In the genomic region with DNA sequence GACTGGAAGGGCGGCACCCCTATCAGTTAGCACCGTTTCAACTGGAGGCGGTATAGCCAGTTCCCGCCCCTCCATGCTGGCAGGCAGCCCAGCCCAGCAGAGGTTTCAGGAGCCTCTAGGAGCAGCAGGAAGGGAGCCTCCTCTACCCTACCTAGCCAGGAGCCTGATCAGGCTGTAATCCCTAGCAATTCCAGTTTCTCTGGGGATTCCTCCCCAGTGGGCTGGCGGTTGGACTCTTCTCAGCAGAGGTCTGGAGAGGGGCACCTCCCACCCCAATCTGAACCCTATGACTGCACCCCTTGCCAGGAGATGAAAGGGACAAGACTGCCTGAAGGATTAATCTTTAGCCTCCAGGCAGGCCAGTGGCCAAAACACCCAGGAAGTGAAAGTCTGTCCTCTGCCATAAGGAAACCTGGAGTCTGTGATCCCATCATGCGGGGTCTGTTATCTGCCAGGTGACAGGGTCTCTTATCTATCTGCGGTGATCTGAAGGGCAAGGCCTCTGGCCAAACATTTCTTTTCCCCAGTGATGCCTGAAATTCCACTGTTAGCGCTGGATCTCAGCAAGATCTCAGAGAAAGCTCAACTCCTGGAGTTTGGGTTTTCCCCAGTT, we compare ENCODE assay signal across 10 cellular contexts. TPM values are rescaled to one million over a fixed set of nuclear protein-coding genes. Genes with fewer than 3 reads are reported as not detected.
DNase-seq lines count a peak whose midpoint lies in the region; FAIRE-seq and TF ChIP-seq lines count a peak whose summit lies in the region.
"Had no signal": no experiment of that assay in that cellular context is flagged by ENCODE, and none has a peak within 500 bp of the region (broad histone marks: within the 10 kb centered on the region; RNA-seq: fewer than 3 reads in every experiment).

No MANE protein-coding gene starts in this region.

- H3K27me3 ChIP-seq in iPS-20b (ENCODE audit: insufficient read depth, low read length) = peaks cover 10% of the 10 kb centered on the region; the same call in 1 of the 2 replicates
- peaks cover 4% of the 10 kb centered on the region for H3K27me3 ChIP-seq in CD4-positive, alpha-beta memory T cell (ENCODE audit: insufficient read depth, low read length)

- DNase-seq in NCI-H82 (lab: John Stamatoyannopoulos, UW) = peak; percentile 8
- no peak for DNase-seq in NCI-H82 treated with DMSO at 0.1 percent for 48 hours (lab: John Stamatoyannopoulos, UW; ENCODE audit: unreplicated experiment)
- DNase-seq in RCC 7860 (ENCODE audit: low spot score) = peak; percentile 63
- DNase-seq in urothelium cell line (ENCODE audit: low spot score) = peak; percentile 85
- DNase-seq in activated effector memory CD4-positive, alpha-beta T cell treated with Interleukin-2 at 50 U/mL for 16 hours = no peak
- no peak for DNase-seq in glutamatergic neuron
- DNase-seq in CD4-positive, alpha-beta memory T cell = no peak
- DNase-seq: activated naive CD8-positive, alpha-beta T cell treated with anti-CD3 and anti-CD28 coated beads, Interleukin-2, amount 10 ng/mL, durations not matched to agents 7 days and 5 days; hypothalamus had no signal

- H3K9ac ChIP-seq in iPS-20b (ENCODE audit: low read depth, low read length) = peak overlapping the region; percentile 40; the same call in 1 of the 2 replicates

- FAIRE-seq in RCC 7860 (lab: Jason Lieb, UNC) = no peak
- no peak for FAIRE-seq in urothelium cell line (lab: Jason Lieb, UNC)

- no peak overlapping the region for H3K4me3 Mint-ChIP-seq in glutamatergic neuron (ENCODE audit: unreplicated experiment)
- no peak overlapping the region for H3K4me3 Mint-ChIP-seq in CD4-positive, alpha-beta memory T cell
- H3K4me3 Mint-ChIP-seq: activated naive CD8-positive, alpha-beta T cell treated with anti-CD3 and anti-CD28 coated beads, Interleukin-2, amount 10 ng/mL, durations not matched to agents 7 days and 5 days had no signal

- peaks cover 5% of the 10 kb centered on the region for H3K27me3 Mint-ChIP-seq in glutamatergic neuron (ENCODE audit: unreplicated experiment)
- H3K27me3 Mint-ChIP-seq in CD4-positive, alpha-beta memory T cell = peaks cover 16 to 20% of the 10 kb centered on the region in 2 donors

- no peak overlapping the region for H3K27ac Mint-ChIP-seq in glutamatergic neuron (ENCODE audit: unreplicated experiment)
- no peak overlapping the region for H3K27ac Mint-ChIP-seq in CD4-positive, alpha-beta memory T cell
- H3K27ac Mint-ChIP-seq: activated naive CD8-positive, alpha-beta T cell treated with anti-CD3 and anti-CD28 coated beads, Interleukin-2, amount 10 ng/mL, durations not matched to agents 7 days and 5 days had no signal

- peaks cover 17% of the 10 kb centered on the region for H3K4me1 ChIP-seq in iPS-20b (ENCODE audit: insufficient read depth, low read length)
- no peaks in the 10 kb centered on the region for H3K4me1 ChIP-seq in CD4-positive, alpha-beta memory T cell (ENCODE audit: insufficient read depth, low read length)

- no peak for TF ChIP-seq CTCF in glutamatergic neuron (IDR thresholded peaks at IDR 0.05; ENCODE audit: partially characterized antibody, unreplicated experiment)

- H3K36me3 ChIP-seq in iPS-20b (ENCODE audit: insufficient read depth, low read depth, low read length) = no peaks in the 10 kb centered on the region
- no peaks in the 10 kb centered on the region for H3K36me3 ChIP-seq in CD4-positive, alpha-beta memory T cell (ENCODE audit: insufficient read depth, low read length)

- H3K4me3 ChIP-seq in iPS-20b (ENCODE audit: low read length) = peak overlapping the region; percentile 27
- H3K4me3 ChIP-seq in CD4-positive, alpha-beta memory T cell (ENCODE audit: low read length in 2 of 2) = no peak overlapping the region

- CTCF ChIA-PET in CD4-positive, alpha-beta memory T cell (lab: Charles Lee; ENCODE audit: partially characterized antibody) = no interaction called here

- no peaks in the 10 kb centered on the region for H3K4me1 Mint-ChIP-seq in glutamatergic neuron (ENCODE audit: low read depth, unreplicated experiment)
- H3K4me1 Mint-ChIP-seq in CD4-positive, alpha-beta memory T cell = peaks cover 1 to 5% (median 3%) of the 10 kb centered on the region in 4 donors

- H3K9me3 Mint-ChIP-seq in glutamatergic neuron (ENCODE audit: unreplicated experiment) = no peaks in the 10 kb centered on the region
- peaks cover 0 to 2% (median 0%) of the 10 kb centered on the region in 8 donors for H3K9me3 Mint-ChIP-seq in CD4-positive, alpha-beta memory T cell
- H3K9me3 Mint-ChIP-seq: activated naive CD8-positive, alpha-beta T cell treated with anti-CD3 and anti-CD28 coated beads, Interleukin-2, amount 10 ng/mL, durations not matched to agents 7 days and 5 days had no signal

- POLR2A ChIA-PET in CD4-positive, alpha-beta memory T cell (lab: Charles Lee; ENCODE audit: partially characterized antibody) = no interaction called here

- no peaks in the 10 kb centered on the region for H3K36me3 Mint-ChIP-seq in glutamatergic neuron (ENCODE audit: unreplicated experiment)
- H3K36me3 Mint-ChIP-seq in CD4-positive, alpha-beta memory T cell = no peaks in the 10 kb centered on the region

- peak overlapping the region; percentile 9 for H3K27ac ChIP-seq in iPS-20b (ENCODE audit: low read length)
- H3K27ac ChIP-seq in CD4-positive, alpha-beta memory T cell (ENCODE audit: low read depth, low read length) = no peak overlapping the region

- H3K9me3 ChIP-seq in iPS-20b (ENCODE audit: insufficient read depth, low read depth, low read length) = no peaks in the 10 kb centered on the region
- H3K9me3 ChIP-seq in CD4-positive, alpha-beta memory T cell (ENCODE audit: control insufficient read depth in 1 of 2, low read length in 2 of 2) = no peaks in the 10 kb centered on the region

- intact Hi-C loops in CD4-positive, alpha-beta memory T cell (cut with micrococcal nuclease) = no loop called here

RNA-seq across cellular contexts. Expression of a gene that starts 4.9 kb away (rescaled TPM):
- total RNA-seq in glutamatergic neuron (ENCODE audit: unreplicated experiment) = 1.9 TPM
- total RNA-seq in CD4-positive, alpha-beta memory T cell = under 1 TPM; 0.20 to 0.55 TPM
- polyA plus RNA-seq in CD4-positive, alpha-beta memory T cell = under 1 TPM in 1 of 2 donors, not detected in 1; 0.17 TPM

Comparison
In these comparisons a context has a peak if more than half of its experiments do, and no peak if none do; other contexts are left out.
1. DNase-seq: peak in NCI-H82 (single experiment), RCC 7860 (single experiment) and urothelium cell line (single experiment); none in NCI-H82 treated with DMSO at 0.1 percent for 48 hours (single experiment), activated effector memory CD4-positive, alpha-beta T cell treated with Interleukin-2 at 50 U/mL for 16 hours (single experiment), glutamatergic neuron (single experiment) and CD4-positive, alpha-beta memory T cell (0 of 5).